17 cellular contexts compared by ENCODE assay signal in the genomic region with DNA sequence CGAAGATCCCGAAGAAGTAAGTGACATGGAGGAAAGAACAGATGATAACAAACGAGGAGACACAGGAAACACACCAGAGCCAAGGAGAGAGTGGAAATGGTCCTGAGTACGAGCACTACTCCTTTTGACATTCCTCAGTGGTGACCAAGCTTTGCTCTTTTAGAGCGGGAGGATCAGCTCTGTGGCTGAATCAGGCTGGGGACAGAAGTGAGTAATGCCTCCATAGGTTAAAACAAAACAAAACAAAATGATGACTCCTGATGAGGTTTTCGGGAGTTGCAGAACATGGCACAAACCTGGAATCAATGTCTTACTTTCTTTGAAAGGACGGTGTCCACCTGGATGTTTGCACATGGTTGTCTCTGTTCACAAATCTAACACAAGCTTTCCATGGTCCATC. TPM values are rescaled to one million over a fixed set of nuclear protein-coding genes. Genes with fewer than 3 reads are reported as not detected.
DNase-seq lines count a peak whose midpoint lies in the region; ATAC-seq, FAIRE-seq and TF ChIP-seq lines count a peak whose summit lies in the region.
"Had no signal": no experiment of that assay in that cellular context is flagged by ENCODE, and none has a peak within 500 bp of the region (broad histone marks: within the 10 kb centered on the region; RNA-seq: fewer than 3 reads in every experiment).

No MANE protein-coding gene starts in this region.

- no peak overlapping the region for H3K4me3 ChIP-seq in osteoblast (ENCODE audit: insufficient read depth, low read length)
- H3K4me3 ChIP-seq: thoracic aorta had no signal

- no peaks in the 10 kb centered on the region for H3K79me2 ChIP-seq in osteoblast (ENCODE audit: insufficient read depth, low read length)

- no peaks in the 10 kb centered on the region for H4K20me1 ChIP-seq in osteoblast (ENCODE audit: insufficient read depth, low read length)

- peaks cover 3% of the 10 kb centered on the region for H3K27me3 Mint-ChIP-seq in activated T-helper 2 cell treated with anti-CD3 and anti-CD28 coated beads, Interferon-gamma antibody, Interleukin-2, Interleukin-4, amounts not matched to agents 10 μg/mL and 5 μg/mL and 100 μg/mL, durations not matched to agents 14 hours and 24 hours and 36 hours (ENCODE audit: low read depth)

- intact Hi-C loops in activated T-helper 2 cell treated with anti-CD3 and anti-CD28 coated beads, Interferon-gamma antibody, Interleukin-2, Interleukin-4, amounts not matched to agents 10 μg/mL and 5 μg/mL and 100 μg/mL, durations not matched to agents 14 hours and 24 hours and 36 hours (cut with micrococcal nuclease), result no loop called here

- H3K27ac Mint-ChIP-seq in activated T-helper 2 cell treated with anti-CD3 and anti-CD28 coated beads, Interferon-gamma antibody, Interleukin-2, Interleukin-4, amounts not matched to agents 10 μg/mL and 5 μg/mL and 100 μg/mL, durations not matched to agents 14 hours and 24 hours and 36 hours, result no peak overlapping the region
- H3K27ac Mint-ChIP-seq: natural killer cell treated with Interleukin-12 subunit alpha and Interleukin-12 subunit beta and Interleukin-15 and Interleukin-18, amount 100 ng/mL, for 72 hours had no signal

- no peaks in the 10 kb centered on the region for H3K9me3 Mint-ChIP-seq in activated T-helper 2 cell treated with anti-CD3 and anti-CD28 coated beads, Interferon-gamma antibody, Interleukin-2, Interleukin-4, amounts not matched to agents 10 μg/mL and 5 μg/mL and 100 μg/mL, durations not matched to agents 14 hours and 24 hours and 36 hours
- H3K9me3 Mint-ChIP-seq: natural killer cell treated with Interleukin-12 subunit alpha and Interleukin-12 subunit beta and Interleukin-15 and Interleukin-18, amount 100 ng/mL, for 72 hours had no signal

- no peaks in the 10 kb centered on the region for H3K4me1 Mint-ChIP-seq in activated T-helper 2 cell treated with anti-CD3 and anti-CD28 coated beads, Interferon-gamma antibody, Interleukin-2, Interleukin-4, amounts not matched to agents 10 μg/mL and 5 μg/mL and 100 μg/mL, durations not matched to agents 14 hours and 24 hours and 36 hours (ENCODE audit: low read depth)

- no peak overlapping the region for H3K4me3 Mint-ChIP-seq in activated T-helper 2 cell treated with anti-CD3 and anti-CD28 coated beads, Interferon-gamma antibody, Interleukin-2, Interleukin-4, amounts not matched to agents 10 μg/mL and 5 μg/mL and 100 μg/mL, durations not matched to agents 14 hours and 24 hours and 36 hours (ENCODE audit: low read depth)
- H3K4me3 Mint-ChIP-seq: natural killer cell treated with Interleukin-12 subunit alpha and Interleukin-12 subunit beta and Interleukin-15 and Interleukin-18, amount 100 ng/mL, for 72 hours had no signal

- FAIRE-seq in RCC 7860 (lab: Jason Lieb, UNC), result peak; percentile 95
- FAIRE-seq: small intestine had no signal

- no peak overlapping the region for H2AFZ ChIP-seq in osteoblast (ENCODE audit: low read length)

- no peaks in the 10 kb centered on the region for H3K9me3 ChIP-seq in osteoblast (ENCODE audit: low read depth, low read length)
- H3K9me3 ChIP-seq: thoracic aorta had no signal

- H3K27ac ChIP-seq in epithelial cell of prostate, result peak overlapping the region; percentile 20
- H3K27ac ChIP-seq in osteoblast (ENCODE audit: low read depth, low read length), result no peak overlapping the region
- H3K27ac ChIP-seq: thoracic aorta had no signal

- ATAC-seq in HG03439 (IDR thresholded peaks at IDR 0.05; ENCODE audit: unreplicated experiment) (no peak), GM21423 (IDR thresholded peaks at IDR 0.05; ENCODE audit: unreplicated experiment) (no peak)
- ATAC-seq: natural killer cell treated with Interleukin-12 subunit alpha and Interleukin-12 subunit beta and Interleukin-15 and Interleukin-18, amount 100 ng/mL, for 72 hours had no signal

- H3K27me3 ChIP-seq in osteoblast (ENCODE audit: insufficient read depth, low read length), result no peaks in the 10 kb centered on the region

- H3K36me3 Mint-ChIP-seq in activated T-helper 2 cell treated with anti-CD3 and anti-CD28 coated beads, Interferon-gamma antibody, Interleukin-2, Interleukin-4, amounts not matched to agents 10 μg/mL and 5 μg/mL and 100 μg/mL, durations not matched to agents 14 hours and 24 hours and 36 hours (ENCODE audit: low read depth), result no peaks in the 10 kb centered on the region
- H3K36me3 Mint-ChIP-seq: natural killer cell treated with Interleukin-12 subunit alpha and Interleukin-12 subunit beta and Interleukin-15 and Interleukin-18, amount 100 ng/mL, for 72 hours had no signal

- DNase-seq in GM03348 (ENCODE audit: low spot score) (peak; percentile 57), RCC 7860 (ENCODE audit: low spot score) (peak; percentile 93), epithelial cell of prostate (ENCODE audit: low read depth, low spot score) (peak; percentile 54), osteoblast (ENCODE audit: insufficient read length, low spot score, missing footprints) (peak; percentile 85), OCI-M1 (lab: John Stamatoyannopoulos, UW) (no peak)
- DNase-seq in activated T-helper 2 cell treated with anti-CD3 and anti-CD28 coated beads, Interferon-gamma antibody, Interleukin-2, Interleukin-4, amounts not matched to agents 10 μg/mL and 5 μg/mL and 100 μg/mL, durations not matched to agents 14 hours and 24 hours and 36 hours (ENCODE audit: low spot score), result no peak
- DNase-seq: activated CD4-positive, alpha-beta T cell treated with anti-CD3 and anti-CD28 coated beads, Interleukin-2, amount 50 U/mL, for 48 hours; activated effector memory CD4-positive, alpha-beta T cell treated with anti-CD3 and anti-CD28 coated beads, Interleukin-2, amount 50 U/mL, for 16 hours; cerebellar nuclear complex; COR-L47; foreskin melanocyte; NCI-H345; small intestine had no signal

- H3K4me2 ChIP-seq in osteoblast (ENCODE audit: insufficient read depth, low read length), result no peak overlapping the region

- no peak for TF ChIP-seq CTCF in osteoblast (IDR thresholded peaks at IDR 0.05; ENCODE audit: extremely low read depth, low read depth, low read length)

- H3K36me3 ChIP-seq in osteoblast (ENCODE audit: insufficient read depth, low read length), result no peaks in the 10 kb centered on the region
- H3K36me3 ChIP-seq: thoracic aorta had no signal

- H3K4me1 ChIP-seq in osteoblast (ENCODE audit: insufficient read depth, low read length), result peaks cover 15% of the 10 kb centered on the region

RNA-seq across cellular contexts. Expression of a gene that starts 30.3 kb away (rescaled TPM):
- 9.0 and 10.6 TPM in 2 replicates for total RNA-seq in osteoblast
- 0.52 and 0.76 TPM in 2 replicates for total RNA-seq in activated T-helper 2 cell treated with anti-CD3 and anti-CD28 coated beads, Interferon-gamma antibody, Interleukin-2, Interleukin-4, amounts not matched to agents 10 μg/mL and 5 μg/mL and 100 μg/mL, durations not matched to agents 14 hours and 24 hours and 36 hours

Comparison
In these comparisons a context has a peak if more than half of its experiments do, and no peak if none do; other contexts are left out.
1. DNase-seq: peak in GM03348 (single experiment), RCC 7860 (single experiment), epithelial cell of prostate (single experiment) and osteoblast (single experiment); none in activated T-helper 2 cell treated with anti-CD3 and anti-CD28 coated beads, Interferon-gamma antibody, Interleukin-2, Interleukin-4, amounts not matched to agents 10 μg/mL and 5 μg/mL and 100 μg/mL, durations not matched to agents 14 hours and 24 hours and 36 hours (single experiment) and OCI-M1 (single experiment).